In the genomic region with DNA sequence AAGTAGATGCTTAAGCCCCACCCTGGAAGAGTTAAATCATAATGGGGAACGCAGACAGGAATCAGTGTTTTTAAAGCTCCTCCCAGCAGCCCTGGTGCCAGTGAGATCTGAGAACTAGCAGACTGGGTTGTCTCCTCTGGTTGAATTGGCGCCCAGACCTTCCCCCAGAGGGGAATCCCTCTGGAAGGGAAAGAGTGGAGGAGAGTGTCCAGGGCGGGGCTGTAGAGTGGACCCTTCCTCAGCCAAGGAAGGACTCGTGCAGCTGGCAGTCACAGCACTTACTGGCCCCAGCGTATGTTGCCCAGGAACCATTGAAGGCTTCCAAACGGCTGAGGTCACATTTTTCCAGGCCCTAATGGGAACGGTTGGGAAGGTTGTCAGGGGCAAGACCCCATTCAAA, we compare ENCODE assay signal across 17 cellular contexts.
DNase-seq lines count a peak whose midpoint lies in the region; ATAC-seq and TF ChIP-seq lines count a peak whose summit lies in the region.
"Had no signal": no experiment of that assay in that cellular context is flagged by ENCODE, and none has a peak within 500 bp of the region (broad histone marks: within the 10 kb centered on the region; RNA-seq: fewer than 3 reads in every experiment).

No MANE protein-coding gene starts in this region.

- no peak overlapping the region for H3K9ac ChIP-seq in SK-N-MC (ENCODE audit: insufficient read length)

- peaks cover 5% of the 10 kb centered on the region; the same call in 1 of the 2 replicates for H3F3A ChIP-seq in PC-9 (ENCODE audit: insufficient read depth, low read depth)

- TF ChIP-seq EP300 in ovary (IDR thresholded peaks at IDR 0.05) = no peak

- WGBS in ovary, 3 donors = 7 to 18% (median 13%) methylated on average over 7 of the region's 7 CpGs
- 21 to 34% methylated on average over 7 of the region's 7 CpGs for WGBS in lower leg skin, 2 donors

- DNase-seq in A673 (ENCODE audit: low spot score) (no peak), SK-N-MC (ENCODE audit: low read depth, low spot score) (no peak), right atrium auricular region (ENCODE audit: low spot score) (no peak), ovary (peak in 3 of 5 donors; percentile 45 to 71 (median 53)), lower leg skin (ENCODE audit: low spot score in 2 of 2) (no peak), PC-9 (no peak)
- DNase-seq: activated CD8-positive, alpha-beta memory T cell treated with anti-CD3 and anti-CD28 coated beads for 24 hours; amniotic stem cell; CD4-positive, alpha-beta memory T cell; esophagus squamous epithelium; NCI-H1694; NCI-H510A treated with DMSO at 0.1 percent for 48 hours; PC-3; spleen had no signal

- no peak for TF ChIP-seq CTCF in A673 (conservative IDR thresholded peaks at IDR 0.05; ENCODE audit: low read depth, low read length)
- no peak for TF ChIP-seq CTCF in right atrium auricular region (IDR thresholded peaks at IDR 0.05)
- TF ChIP-seq CTCF in ovary (IDR thresholded peaks at IDR 0.05) = no peak
- TF ChIP-seq CTCF in lower leg skin (IDR thresholded peaks at IDR 0.05) = no peak
- TF ChIP-seq CTCF in PC-9 (conservative IDR thresholded peaks at IDR 0.05) = no peak

- intact Hi-C loops in A673 (cut with micrococcal nuclease; ENCODE audit: unreplicated experiment) = no loop called here
- intact Hi-C loops in ovary (cut with DNase I) = no loop called here
- intact Hi-C loops in lower leg skin (cut with DNase I; ENCODE audit: low total_unique reads) = no loop called here
- intact Hi-C loops in PC-9 (cut with micrococcal nuclease; ENCODE audit: unreplicated experiment) = no loop called here

- no peak overlapping the region for H2AFZ ChIP-seq in PC-9

- H3K79me2 ChIP-seq in PC-9 (ENCODE audit: low read depth) = no peaks in the 10 kb centered on the region

- no peaks in the 10 kb centered on the region for H4K20me1 ChIP-seq in PC-9 (ENCODE audit: insufficient read depth)

- H3K9me3 ChIP-seq in A673 (ENCODE audit: low read depth, low read length, poor library complexity, severe bottlenecking) = no peaks in the 10 kb centered on the region
- H3K9me3 ChIP-seq in SK-N-MC (ENCODE audit: low read depth, low read length) = no peaks in the 10 kb centered on the region; the same call in 1 of the 2 replicates
- no peaks in the 10 kb centered on the region for H3K9me3 ChIP-seq in right atrium auricular region
- no peaks in the 10 kb centered on the region for H3K9me3 ChIP-seq in ovary
- H3K9me3 ChIP-seq in PC-9 (ENCODE audit: insufficient read depth, low read depth) = no peaks in the 10 kb centered on the region
- H3K9me3 ChIP-seq: A549, esophagus squamous epithelium, spleen had no signal

- TF ChIP-seq POLR2A in ovary (IDR thresholded peaks at IDR 0.05) (no peak), lower leg skin (IDR thresholded peaks at IDR 0.05) (no peak)

- no peak overlapping the region for H3K4me2 ChIP-seq in PC-9
- H3K4me2 ChIP-seq: A549 had no signal

- ATAC-seq in HG02623 (IDR thresholded peaks at IDR 0.05; ENCODE audit: unreplicated experiment) (no peak), GM19324 (IDR thresholded peaks at IDR 0.05; ENCODE audit: low FRiP score, unreplicated experiment) (no peak)
- ATAC-seq: A549, PC-3 had no signal

- H3K9me2 ChIP-seq in PC-9 (ENCODE audit: insufficient read depth) = no peaks in the 10 kb centered on the region

- H3K4me1 ChIP-seq in A673 (ENCODE audit: insufficient read depth, low read length, poor library complexity, severe bottlenecking) = peaks cover 33% of the 10 kb centered on the region
- peaks cover 0 to 51% of the 10 kb centered on the region in 2 donors for H3K4me1 ChIP-seq in right atrium auricular region
- H3K4me1 ChIP-seq in ovary (ENCODE audit: insufficient read depth) = peaks cover 11% of the 10 kb centered on the region
- peaks cover 32% of the 10 kb centered on the region for H3K4me1 ChIP-seq in PC-9 (replicated peaks; ENCODE audit: insufficient read depth)
- H3K4me1 ChIP-seq: A549 had no signal

- CTCF ChIA-PET in A673 (lab: Charles Lee) (interaction anchor here (0.5 to 0.6 kb wide), 2 partner anchors 74 to 133 kb away, joined by 3 to 14 read pairs; no protein-coding TSS in a partner anchor), PC-9 (lab: Charles Lee) (interaction anchor here (1.1 kb wide), 1 partner anchor 11 kb away, joined by 4 read pairs; no protein-coding TSS in a partner anchor)

- H3K36me3 ChIP-seq in A673 (ENCODE audit: insufficient read depth, low read length, poor library complexity, severe bottlenecking) (no peaks in the 10 kb centered on the region), SK-N-MC (ENCODE audit: insufficient read depth, low read length) (no peaks in the 10 kb centered on the region), right atrium auricular region (no peaks in the 10 kb centered on the region), ovary (no peaks in the 10 kb centered on the region), PC-9 (ENCODE audit: low read depth) (no peaks in the 10 kb centered on the region)
- H3K36me3 ChIP-seq: esophagus squamous epithelium, spleen had no signal

- H3K27ac ChIP-seq in A673 (ENCODE audit: low read depth, low read length, poor library complexity, severe bottlenecking) = peak overlapping the region; percentile 41
- H3K27ac ChIP-seq in SK-N-MC = peak overlapping the region; percentile 69; the same call in 1 of the 2 replicates
- H3K27ac ChIP-seq in right atrium auricular region = peak overlapping the region; percentile 13 to 45
- no peak overlapping the region for H3K27ac ChIP-seq in ovary
- H3K27ac ChIP-seq in PC-9 = no peak overlapping the region
- H3K27ac ChIP-seq: A549, esophagus squamous epithelium, spleen had no signal

- POLR2A ChIA-PET in A673 (lab: Charles Lee; ENCODE audit: low non-redundant PET) = no interaction called here
- POLR2A ChIA-PET in PC-9 (lab: Charles Lee; ENCODE audit: unreplicated experiment) = no interaction called here

- H3K27me3 ChIP-seq in A673 (replicated peaks; ENCODE audit: insufficient read depth, low read depth, low read length, poor library complexity) = no peaks in the 10 kb centered on the region
- no peaks in the 10 kb centered on the region for H3K27me3 ChIP-seq in right atrium auricular region
- H3K27me3 ChIP-seq in ovary = no peaks in the 10 kb centered on the region
- no peaks in the 10 kb centered on the region for H3K27me3 ChIP-seq in PC-9 (ENCODE audit: insufficient read depth, low read depth)
- H3K27me3 ChIP-seq: esophagus squamous epithelium had no signal

- no TSS peak for BruUV-seq in A673 (replicated peaks; lab: Mats Ljungman, UMichigan)
- no TSS peak for BruUV-seq in PC-9 (replicated peaks; lab: Mats Ljungman, UMichigan)

- H3K4me3 ChIP-seq in A673 (ENCODE audit: low read depth, low read length, poor library complexity, severe bottlenecking) (no peak overlapping the region), SK-N-MC (no peak overlapping the region), right atrium auricular region (no peak overlapping the region), ovary (no peak overlapping the region), lower leg skin (ENCODE audit: low read depth, poor library complexity, severe bottlenecking) (no peak overlapping the region), PC-9 (no peak overlapping the region)
- H3K4me3 ChIP-seq: A549, esophagus squamous epithelium, spleen had no signal

Comparison
In these comparisons a context has a peak if more than half of its experiments do, and no peak if none do; other contexts are left out.
1. DNase-seq: peak in ovary (3 of 5); none in A673 (single experiment), SK-N-MC (single experiment), right atrium auricular region (single experiment), lower leg skin (0 of 2) and PC-9 (0 of 2).
2. H3K27ac ChIP-seq: peak in A673 (single experiment), SK-N-MC (single experiment) and right atrium auricular region (2 of 2); none in ovary (0 of 2) and PC-9 (single experiment).